In genomic region chr2:62200868-62201267, GRCh38 we compare ENCODE assay signal across 13 cellular contexts. TPM values are rescaled to one million over a fixed set of nuclear protein-coding genes. Genes with fewer than 3 reads are reported as not detected.
DNase-seq lines count a peak whose midpoint lies in the region; ATAC-seq and TF ChIP-seq lines count a peak whose summit lies in the region.
"Had no signal": no experiment of that assay in that cellular context is flagged by ENCODE, and none has a peak within 500 bp of the region (broad histone marks: within the 10 kb centered on the region; RNA-seq: fewer than 3 reads in every experiment).

No MANE protein-coding gene starts in this region.

- peak overlapping the region; percentile 92 for H3K4me3 Mint-ChIP-seq in activated CD4-positive, alpha-beta T cell treated with anti-CD3 and anti-CD28 coated beads for 36 hours
- H3K4me3 Mint-ChIP-seq in activated B cell treated with CpG ODN at 0.5 μM for 24 hours (peak overlapping the region; percentile 50), natural killer cell (peak overlapping the region; percentile 82)

- no peak for ATAC-seq in activated CD4-positive, alpha-beta T cell treated with anti-CD3 and anti-CD28 coated beads for 36 hours
- no peak for ATAC-seq in activated B cell treated with CpG ODN at 0.5 μM for 24 hours (ENCODE audit: low read depth)
- no peak for ATAC-seq in natural killer cell

- H3K36me3 Mint-ChIP-seq in activated CD4-positive, alpha-beta T cell treated with anti-CD3 and anti-CD28 coated beads for 36 hours (ENCODE audit: low read depth), result peaks cover 31% of the 10 kb centered on the region
- peaks cover 9% of the 10 kb centered on the region for H3K36me3 Mint-ChIP-seq in activated B cell treated with CpG ODN at 0.5 μM for 24 hours (ENCODE audit: low read depth)
- no peaks in the 10 kb centered on the region for H3K36me3 Mint-ChIP-seq in natural killer cell

- intact Hi-C loops in activated CD4-positive, alpha-beta T cell treated with anti-CD3 and anti-CD28 coated beads for 36 hours (cut with DNase I, micrococcal nuclease), result loop anchor here (1.0 to 10.0 kb wide), 3 partner anchors 104 to 436 kb away; no protein-coding TSS in a partner anchor
- intact Hi-C loops in activated B cell treated with CpG ODN at 0.5 μM for 24 hours (cut with micrococcal nuclease) (loop anchor here (1.0 kb wide), 1 partner anchor 211 kb away; no protein-coding TSS in a partner anchor), natural killer cell (cut with micrococcal nuclease) (no loop called here), sigmoid colon (cut with DNase I) (no loop called here)

- CTCF ChIA-PET in activated CD4-positive, alpha-beta T cell treated with anti-CD3 and anti-CD28 coated beads for 36 hours (lab: Charles Lee), result interaction anchor here (1.0 to 3.3 kb wide), 3 partner anchors 9 to 15 kb away, joined by 3 to 11 read pairs (median 4); no protein-coding TSS in a partner anchor
- CTCF ChIA-PET in activated B cell treated with CpG ODN at 0.5 μM for 24 hours (lab: Charles Lee), result interaction anchor here (1.0 to 1.6 kb wide), 3 partner anchors 9 to 208 kb away, joined by 4 to 5 read pairs (median 4); no protein-coding TSS in a partner anchor

- H3K9me3 Mint-ChIP-seq in activated CD4-positive, alpha-beta T cell treated with anti-CD3 and anti-CD28 coated beads for 36 hours (ENCODE audit: low read depth), result no peaks in the 10 kb centered on the region
- H3K9me3 Mint-ChIP-seq in activated B cell treated with CpG ODN at 0.5 μM for 24 hours, result no peaks in the 10 kb centered on the region
- H3K9me3 Mint-ChIP-seq in natural killer cell, result no peaks in the 10 kb centered on the region

- no peak overlapping the region for H3K27ac ChIP-seq in sigmoid colon

- no peaks in the 10 kb centered on the region for H3K27me3 Mint-ChIP-seq in activated CD4-positive, alpha-beta T cell treated with anti-CD3 and anti-CD28 coated beads for 36 hours
- H3K27me3 Mint-ChIP-seq in activated B cell treated with CpG ODN at 0.5 μM for 24 hours (no peaks in the 10 kb centered on the region), natural killer cell (ENCODE audit: low read depth in 2 of 2) (no peaks in the 10 kb centered on the region)

- TF ChIP-seq POLR2A in sigmoid colon (IDR thresholded peaks at IDR 0.05), result no peak

- H3K4me1 Mint-ChIP-seq in activated CD4-positive, alpha-beta T cell treated with anti-CD3 and anti-CD28 coated beads for 36 hours, result peaks cover 76% of the 10 kb centered on the region
- H3K4me1 Mint-ChIP-seq in activated B cell treated with CpG ODN at 0.5 μM for 24 hours (peaks cover 75% of the 10 kb centered on the region), natural killer cell (peaks cover 82 to 84% of the 10 kb centered on the region in 2 donors)

- TF ChIP-seq EP300 in sigmoid colon (IDR thresholded peaks at IDR 0.05), result no peak

- no peaks in the 10 kb centered on the region for H3K27me3 ChIP-seq in sigmoid colon
- H3K27me3 ChIP-seq: uterus had no signal

- no peak for DNase-seq in activated CD4-positive, alpha-beta T cell treated with anti-CD3 and anti-CD28 coated beads for 36 hours
- no peak for DNase-seq in activated CD4-positive, alpha-beta T cell treated with anti-CD3 and anti-CD28 coated beads, Interleukin-2, amount 50 U/mL, for 48 hours
- DNase-seq in GM12865 (ENCODE audit: low read depth), result no peak
- no peak for DNase-seq in activated B cell treated with CpG ODN at 0.5 μM for 24 hours
- DNase-seq in natural killer cell, result no peak
- no peak for DNase-seq in cerebellar nuclear complex (lab: John Stamatoyannopoulos, UW)
- no peak for DNase-seq in NCI-H345 (lab: John Stamatoyannopoulos, UW)
- DNase-seq in sigmoid colon, result no peak
- DNase-seq: activated gamma-delta T cell treated with Interleukin-2 at 50 U/mL for 16 hours; glutamatergic neuron; NCI-H2081 treated with DMSO at 0.1 percent for 48 hours; stimulated activated CD4-positive, alpha-beta T cell treated with anti-CD3 and anti-CD28 coated beads, Interleukin-2, amount 100 ng/mL, for 24 hours; uterus had no signal

- H3K4me3 ChIP-seq in GM12865 (ENCODE audit: low read depth, low read length) (peak overlapping the region; percentile 99), sigmoid colon (no peak overlapping the region)
- H3K4me3 ChIP-seq: uterus had no signal

- TF ChIP-seq CTCF in GM12865 (IDR thresholded peaks at IDR 0.05; ENCODE audit: insufficient read depth, low read depth, low read length, missing control alignments) (no peak), activated B cell treated with CpG ODN at 0.5 μM for 24 hours (IDR thresholded peaks at IDR 0.05) (no peak), natural killer cell (IDR thresholded peaks at IDR 0.05) (no peak), sigmoid colon (IDR thresholded peaks at IDR 0.05) (no peak)

- POLR2A ChIA-PET in activated CD4-positive, alpha-beta T cell treated with anti-CD3 and anti-CD28 coated beads for 36 hours (lab: Charles Lee), result interaction anchor here (0.8 to 3.0 kb wide), 7 partner anchors 9 to 1388 kb away, joined by 3 to 9 read pairs (median 4); partner anchors contain the start of genes MDH1, WDPCP and XPO1
- POLR2A ChIA-PET in activated B cell treated with CpG ODN at 0.5 μM for 24 hours (lab: Charles Lee), result interaction anchor here (0.5 to 0.7 kb wide), 4 partner anchors 101 to 175 kb away, joined by 3 to 7 read pairs (median 4); no protein-coding TSS in a partner anchor

- peak overlapping the region; percentile 97 for H3K27ac Mint-ChIP-seq in activated CD4-positive, alpha-beta T cell treated with anti-CD3 and anti-CD28 coated beads for 36 hours
- H3K27ac Mint-ChIP-seq in activated B cell treated with CpG ODN at 0.5 μM for 24 hours, result peak overlapping the region; percentile 57
- peak overlapping the region; percentile 56 to 82 for H3K27ac Mint-ChIP-seq in natural killer cell

- H3K4me1 ChIP-seq in sigmoid colon, result peaks cover 0 to 60% (median 45%) of the 10 kb centered on the region in 4 donors

- no peaks in the 10 kb centered on the region for H3K36me3 ChIP-seq in sigmoid colon
- H3K36me3 ChIP-seq: uterus had no signal

- 67 to 84% methylated on average over 3 of the region's 3 CpGs for WGBS in sigmoid colon, 2 donors

- H3K9me3 ChIP-seq in sigmoid colon, result no peaks in the 10 kb centered on the region
- H3K9me3 ChIP-seq: uterus had no signal

RNA-seq across cellular contexts. Expression of gene B3GNT2, which starts 5.0 kb away (rescaled TPM):
- 10 to 100 TPM; 28.6 to 31.7 TPM for total RNA-seq in activated CD4-positive, alpha-beta T cell treated with anti-CD3 and anti-CD28 coated beads for 36 hours
- total RNA-seq in activated B cell treated with CpG ODN at 0.5 μM for 24 hours (34.0 and 34.9 TPM in 2 replicates), natural killer cell (10 to 100 TPM; 51.9 to 68.0 (median 54.0) TPM), sigmoid colon (10 to 100 TPM; 16.9 to 25.8 (median 24.0) TPM)
- 10 to 100 TPM; 12.3 to 19.3 (median 17.4) TPM for polyA plus RNA-seq in sigmoid colon

Comparison
In these comparisons a context has a peak if more than half of its experiments do, and no peak if none do; other contexts are left out.
1. intact Hi-C loops: an anchor here in activated CD4-positive, alpha-beta T cell treated with anti-CD3 and anti-CD28 coated beads for 36 hours (1.0 to 10.0 kb wide) and activated B cell treated with CpG ODN at 0.5 μM for 24 hours (1.0 kb wide); none called in natural killer cell and sigmoid colon.